8 cellular contexts compared by ENCODE assay signal in genomic region chr16:30715777-30716445, GRCh38. TPM values are rescaled to one million over a fixed set of nuclear protein-coding genes. Genes with fewer than 3 reads are reported as not detected.
DNase-seq lines count a peak whose midpoint lies in the region; ATAC-seq, FAIRE-seq and TF ChIP-seq lines count a peak whose summit lies in the region.

No MANE protein-coding gene starts in this region.

- H2BK5ac ChIP-seq in trophoblast cell (ENCODE audit: low read depth, low read length, poor library complexity), result no peak overlapping the region

- H3K4me1 ChIP-seq in trophoblast cell (ENCODE audit: control insufficient read depth in 1 of 2, insufficient read depth in 2 of 2, low read length in 2 of 2), result peaks cover 0 to 4% of the 10 kb centered on the region in 2 experiments
- peaks cover 0 to 3% (median 0%) of the 10 kb centered on the region in 4 donors for H3K4me1 ChIP-seq in esophagus muscularis mucosa

- intact Hi-C loops in esophagus muscularis mucosa (cut with DNase I), result no loop called here

- no peak overlapping the region for H2AFZ ChIP-seq in trophoblast cell (ENCODE audit: insufficient read depth, low read length, poor library complexity)

- H2BK12ac ChIP-seq in trophoblast cell (ENCODE audit: low read length), result no peak overlapping the region

- H3K4me1 Mint-ChIP-seq in activated naive CD8-positive, alpha-beta T cell (ENCODE audit: low read depth), result peaks cover 35% of the 10 kb centered on the region

- no peak overlapping the region for H3K18ac ChIP-seq in trophoblast cell (ENCODE audit: low read length)

- no peaks in the 10 kb centered on the region for H3K9me3 Mint-ChIP-seq in activated naive CD8-positive, alpha-beta T cell (ENCODE audit: low read depth)

- H3K27ac Mint-ChIP-seq in activated naive CD8-positive, alpha-beta T cell, result peak overlapping the region; percentile 98

- H3K36me3 ChIP-seq in trophoblast cell (ENCODE audit: control insufficient read depth in 1 of 2, insufficient read depth in 2 of 2, low read length in 2 of 2), result peaks cover 66 to 72% of the 10 kb centered on the region in 2 experiments
- peaks cover 89 to 100% (median 97%) of the 10 kb centered on the region in 4 donors for H3K36me3 ChIP-seq in esophagus muscularis mucosa

- H3K4me3 ChIP-seq in trophoblast cell (ENCODE audit: low read depth, low read length) (no peak overlapping the region), esophagus muscularis mucosa (no peak overlapping the region)

- no peak for TF ChIP-seq CTCF in esophagus muscularis mucosa (IDR thresholded peaks at IDR 0.05)

- H3K4ac ChIP-seq in trophoblast cell (ENCODE audit: low read depth, low read length), result no peak overlapping the region

- no peak overlapping the region for H4K91ac ChIP-seq in trophoblast cell (ENCODE audit: low read depth, low read length)

- DNase-seq in CD1c-positive myeloid dendritic cell (ENCODE audit: extremely low spot score) (peak; percentile 90), RCC 7860 (ENCODE audit: low spot score) (peak; percentile 24), trophoblast cell (peak; percentile 55 to 60), KG1 (lab: John Stamatoyannopoulos, UW) (no peak), esophagus muscularis mucosa (ENCODE audit: extremely low spot score) (no peak), GM19239 (ENCODE audit: insufficient read length, low spot score) (no peak)

- no CpG with 5 or more reads among the region's 17 CpGs for WGBS in trophoblast cell (ENCODE audit: extremely low coverage, insufficient coverage, insufficient read length)
- 83% methylated on average over 17 of the region's 17 CpGs for WGBS in esophagus muscularis mucosa

- no peak overlapping the region for H2AK5ac ChIP-seq in trophoblast cell (ENCODE audit: low read length)

- H3K27me3 Mint-ChIP-seq in activated naive CD8-positive, alpha-beta T cell, result no peaks in the 10 kb centered on the region

- FAIRE-seq in RCC 7860 (lab: Jason Lieb, UNC), result no peak
- no peak for FAIRE-seq in GM19239 (lab: Jason Lieb, UNC)

- no peak overlapping the region for H3K4me2 ChIP-seq in trophoblast cell (ENCODE audit: low read length)

- no peak for ATAC-seq in GM21825 (IDR thresholded peaks at IDR 0.05; ENCODE audit: unreplicated experiment)

- no peak overlapping the region for H3K14ac ChIP-seq in trophoblast cell (ENCODE audit: low read length)

- no peak overlapping the region for H3K9ac ChIP-seq in trophoblast cell (ENCODE audit: low read length)

- H4K12ac ChIP-seq in trophoblast cell (ENCODE audit: low read depth, low read length), result no peak overlapping the region

- H2BK120ac ChIP-seq in trophoblast cell (ENCODE audit: insufficient read depth, low read length, poor library complexity), result no peak overlapping the region

- no peak overlapping the region for H3K23ac ChIP-seq in trophoblast cell (ENCODE audit: low read length)

- no peak for TF ChIP-seq EP300 in esophagus muscularis mucosa (IDR thresholded peaks at IDR 0.05)

- H3K4me3 Mint-ChIP-seq in activated naive CD8-positive, alpha-beta T cell, result peak overlapping the region; percentile 82

- no peak overlapping the region for H4K8ac ChIP-seq in trophoblast cell (ENCODE audit: low read depth, low read length)

- H3K9me3 ChIP-seq in trophoblast cell (ENCODE audit: insufficient read depth, low read depth, low read length) (no peaks in the 10 kb centered on the region), esophagus muscularis mucosa (no peaks in the 10 kb centered on the region)

- no peaks in the 10 kb centered on the region for H3K79me2 ChIP-seq in trophoblast cell (ENCODE audit: control insufficient read depth, insufficient read depth, low read length, poor library complexity)

- peaks cover 28% of the 10 kb centered on the region for H3K36me3 Mint-ChIP-seq in activated naive CD8-positive, alpha-beta T cell

- H3K27ac ChIP-seq in trophoblast cell (ENCODE audit: low read depth, low read length), result peak overlapping the region; percentile 13
- H3K27ac ChIP-seq in esophagus muscularis mucosa (replicated peaks in 1 of 4), result peak overlapping the region in 1 of 4 donors; percentile 13

- TF ChIP-seq POLR2A in esophagus muscularis mucosa (IDR thresholded peaks at IDR 0.05; ENCODE audit: low read depth), result no peak

- no peaks in the 10 kb centered on the region for H3K27me3 ChIP-seq in trophoblast cell (ENCODE audit: insufficient read depth, low read length)
- H3K27me3 ChIP-seq in esophagus muscularis mucosa, result no peaks in the 10 kb centered on the region

- H3K79me1 ChIP-seq in trophoblast cell (ENCODE audit: low read length), result no peaks in the 10 kb centered on the region

RNA-seq across cellular contexts. Expression of gene SRCAP, which starts 16.9 kb away (rescaled TPM):
- polyA plus RNA-seq in trophoblast cell (2013), result 38.1 and 40.5 TPM in 2 replicates
- 10 to 100 TPM; 31.6 to 59.3 (median 41.0) TPM for total RNA-seq in esophagus muscularis mucosa

RNA-seq across cellular contexts. Expression of gene PHKG2, which starts 32.3 kb away (rescaled TPM):
- polyA plus RNA-seq in trophoblast cell (2013), result 109 and 119 TPM in 2 replicates
- total RNA-seq in esophagus muscularis mucosa, result 10 to 100 TPM; 22.4 to 25.8 (median 23.5) TPM

RNA-seq across cellular contexts. Expression of gene CFAP119, which starts 46.0 kb away (rescaled TPM):
- polyA plus RNA-seq in trophoblast cell (2013), result 3.3 and 3.5 TPM in 2 replicates
- total RNA-seq in esophagus muscularis mucosa, result 1 to 10 TPM in 2 of 4 donors, under 1 TPM in 2; 0.42 to 2.9 (median 1.4) TPM

RNA-seq across cellular contexts. Expression of gene RNF40, which starts 46.2 kb away (rescaled TPM):
- polyA plus RNA-seq in trophoblast cell (2013), result 47.8 and 52.9 TPM in 2 replicates
- 10 to 100 TPM; 61.9 to 86.9 (median 67.0) TPM for total RNA-seq in esophagus muscularis mucosa

RNA-seq across cellular contexts. Expression of gene FBRS, which starts 57.7 kb away (rescaled TPM):
- 128 and 134 TPM in 2 replicates for polyA plus RNA-seq in trophoblast cell (2013)
- 10 to 100 TPM; 26.2 to 63.4 (median 37.8) TPM for total RNA-seq in esophagus muscularis mucosa

Comparison
In these comparisons a context has a peak if more than half of its experiments do, and no peak if none do; other contexts are left out.
1. DNase-seq: peak in CD1c-positive myeloid dendritic cell (single experiment), RCC 7860 (single experiment) and trophoblast cell (2 of 2); none in KG1 (single experiment), esophagus muscularis mucosa (single experiment) and GM19239 (single experiment).